In the genomic region with DNA sequence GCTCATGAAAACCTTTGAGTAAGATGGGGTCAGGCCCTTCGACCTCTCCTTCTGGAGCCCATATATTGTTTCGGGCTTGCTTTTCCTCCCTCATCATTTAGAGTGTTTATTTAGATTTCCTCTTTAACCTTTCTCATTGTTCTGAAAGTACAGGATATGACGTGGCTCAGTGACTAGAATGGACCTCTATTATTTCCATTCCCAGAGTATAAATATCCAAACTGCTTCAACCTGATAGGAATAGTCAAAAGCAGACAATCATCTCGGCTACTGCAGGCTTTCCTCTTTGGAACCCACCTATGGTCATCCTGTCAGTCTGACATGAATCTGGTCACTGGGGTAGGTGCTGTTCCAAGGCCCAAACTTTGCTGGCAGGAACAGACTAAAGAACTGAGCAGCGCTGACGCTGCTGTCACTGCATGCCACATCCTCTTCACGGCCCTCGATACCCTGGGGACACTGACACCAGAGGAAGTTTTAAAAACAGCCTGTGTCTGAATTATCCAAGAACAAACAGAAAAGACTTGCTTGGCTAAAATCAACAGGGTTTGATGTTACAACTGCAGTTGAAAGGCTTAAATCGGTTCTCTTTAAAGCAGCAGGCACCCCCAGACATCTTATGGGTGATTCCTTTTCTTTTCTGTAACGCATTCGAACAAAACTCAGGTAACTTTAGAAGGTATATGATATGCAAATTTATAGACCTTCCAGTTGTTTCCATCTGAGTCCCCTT, we compare ENCODE assay signal across 8 cellular contexts.
DNase-seq lines count a peak whose midpoint lies in the region; ATAC-seq, FAIRE-seq and TF ChIP-seq lines count a peak whose summit lies in the region.

No MANE protein-coding gene starts in this region.

- no peaks in the 10 kb centered on the region for H3K36me3 ChIP-seq in MM.1S (replicated peaks; ENCODE audit: insufficient read depth, low read length)

- peak; percentile 54 for ATAC-seq in GM21526 (IDR thresholded peaks at IDR 0.05; ENCODE audit: low FRiP score, unreplicated experiment)

- FAIRE-seq in HTR-8/SVneo (lab: Jason Lieb, UNC): no peak

- no peak for TF ChIP-seq CTCF in MM.1S (IDR thresholded peaks at IDR 0.05; ENCODE audit: low read length)

- no peaks in the 10 kb centered on the region for H3K9me2 ChIP-seq in MM.1S (replicated peaks; ENCODE audit: insufficient read depth, low read length)

- H3K9me3 ChIP-seq in MM.1S (replicated peaks; ENCODE audit: insufficient read depth, low read length): no peaks in the 10 kb centered on the region

- H4K20me1 ChIP-seq in MM.1S (ENCODE audit: insufficient read depth, low read length): no peaks in the 10 kb centered on the region

- H3F3A ChIP-seq in MM.1S (ENCODE audit: insufficient read depth, low read length): peaks cover 25% of the 10 kb centered on the region

- peaks cover 37% of the 10 kb centered on the region for H3K4me1 ChIP-seq in MM.1S (ENCODE audit: low read length)

- peak overlapping the region; percentile 59 for H3K9ac ChIP-seq in MM.1S (ENCODE audit: low read length)

- DNase-seq in ELR (ENCODE audit: low read depth) (peak; percentile 82), MM.1S (peak; percentile 79), globus pallidus (ENCODE audit: low spot score) (peak; percentile 49), HUDEP-2 (lab: John Stamatoyannopoulos, UW; ENCODE audit: unreplicated experiment in 76 of 76) (no peak), HTR-8/SVneo (ENCODE audit: insufficient read length, low spot score) (no peak)
- peak; percentile 60 to 67 for DNase-seq in activated T-cell treated with anti-CD3 and anti-CD28 coated beads, Interleukin-2, amount 50 U/mL, for 48 hours
- DNase-seq in stimulated activated CD4-positive, alpha-beta T cell treated with anti-CD3 and anti-CD28 coated beads, Interleukin-1b, Interleukin-23, amount 100 ng/mL, for 48 hours: peak; percentile 35

- peaks cover under 1% of the 10 kb centered on the region; the same call in 1 of the 2 replicates for H3K79me2 ChIP-seq in MM.1S (ENCODE audit: low read length)

- H3K27ac ChIP-seq in MM.1S (ENCODE audit: low read length): peak overlapping the region; percentile 89

- peak overlapping the region; percentile 77 for H2AFZ ChIP-seq in MM.1S (ENCODE audit: low read length)

- peak overlapping the region; percentile 81 for H3K4me2 ChIP-seq in MM.1S (ENCODE audit: low read depth, low read length)

- peak overlapping the region; percentile 28 for H3K4me3 ChIP-seq in MM.1S (ENCODE audit: low read length)

- no peaks in the 10 kb centered on the region for H3K27me3 ChIP-seq in MM.1S (replicated peaks; ENCODE audit: insufficient read depth, low read length)

Comparison
In these comparisons a context has a peak if more than half of its experiments do, and no peak if none do; other contexts are left out.
1. DNase-seq: peak in ELR (single experiment), MM.1S (single experiment), activated T-cell treated with anti-CD3 and anti-CD28 coated beads, Interleukin-2, amount 50 U/mL, for 48 hours (2 of 2), globus pallidus (single experiment) and stimulated activated CD4-positive, alpha-beta T cell treated with anti-CD3 and anti-CD28 coated beads, Interleukin-1b, Interleukin-23, amount 100 ng/mL, for 48 hours (single experiment); none in HUDEP-2 (0 of 76) and HTR-8/SVneo (single experiment).